In the genomic region with DNA sequence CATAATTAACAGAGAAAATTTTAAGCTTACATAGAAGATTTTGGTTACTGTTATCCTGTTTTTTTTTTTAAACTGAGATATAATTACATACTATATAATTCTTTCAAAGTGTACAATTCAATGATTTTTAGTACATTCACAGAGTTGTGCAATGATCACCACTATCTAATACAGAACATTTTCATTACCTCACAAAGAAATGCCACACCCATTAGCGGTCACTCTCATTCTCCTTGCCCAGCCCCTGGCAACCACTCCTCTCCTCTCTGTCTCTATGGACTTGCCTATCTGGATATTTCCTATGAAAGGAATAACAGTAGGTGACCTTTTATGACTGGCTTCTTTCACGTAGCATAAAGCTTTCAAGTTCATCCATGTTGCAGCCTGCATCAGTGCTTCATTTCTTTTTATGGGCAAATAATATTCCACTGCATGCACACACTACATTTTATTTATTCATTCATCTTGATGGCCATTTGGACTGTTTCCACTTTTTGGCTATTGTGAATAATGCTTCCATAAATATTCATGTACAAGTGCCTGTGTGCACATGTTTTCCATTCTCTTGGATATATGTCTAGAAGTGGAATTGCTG, we compare ENCODE assay signal across 30 cellular contexts. TPM values are rescaled to one million over a fixed set of nuclear protein-coding genes. Genes with fewer than 3 reads are reported as not detected.
DNase-seq lines count a peak whose midpoint lies in the region; ATAC-seq and TF ChIP-seq lines count a peak whose summit lies in the region.
"Had no signal": no experiment of that assay in that cellular context is flagged by ENCODE, and none has a peak within 500 bp of the region (broad histone marks: within the 10 kb centered on the region; RNA-seq: fewer than 3 reads in every experiment).

No MANE protein-coding gene starts in this region.

- DNase-seq in GM23248 = peak; percentile 44
- no peak for DNase-seq in mammary epithelial cell
- DNase-seq in fibroblast of pulmonary artery (ENCODE audit: low read depth) = peak; percentile 24
- no peak for DNase-seq in stomach
- DNase-seq in activated CD4-positive, alpha-beta T cell treated with anti-CD3 and anti-CD28 coated beads for 48 hours = no peak
- DNase-seq in T-helper 2 cell = no peak
- DNase-seq: activated CD4-positive, alpha-beta memory T cell treated with anti-CD3 and anti-CD28 coated beads for 36 hours; activated CD8-positive, alpha-beta memory T cell treated with anti-CD3 and anti-CD28 coated beads, Interleukin-2, amount 50 U/mL, for 48 hours; activated naive CD4-positive, alpha-beta T cell treated with anti-CD3 and anti-CD28 coated beads, Interleukin-2, amount 50 U/mL, for 16 hours; anterior cingulate cortex; cerebellar nuclear complex; COR-L47; DMS79; naive thymus-derived CD8-positive, alpha-beta T cell; NCI-H1417 treated with DMSO at 0.1 percent for 48 hours; NCI-H2081; NCI-H2227 treated with DMSO at 0.1 percent for 48 hours; NCI-H69; nucleus accumbens; stimulated activated CD4-positive, alpha-beta T cell treated with anti-CD3 and anti-CD28 coated beads, Interleukin-1b, Interleukin-23, amount 100 ng/mL, for 48 hours; stimulated activated CD8-positive, alpha-beta memory T cell treated with anti-CD3 and anti-CD28 coated beads, Interleukin-4, amount 100 ng/mL, for 48 hours; stimulated activated naive CD8-positive, alpha-beta T cell treated with anti-CD3 and anti-CD28 coated beads, Interleukin-15, amount 100 ng/mL, for 72 hours; T-cell; upper lobe of right lung had no signal

- TSS peak; percentile 10 for BruUV-seq in mammary epithelial cell (replicated peaks; lab: Mats Ljungman, UMichigan)

- no peak for TF ChIP-seq EP300 in stomach (IDR thresholded peaks at IDR 0.05)

- TF ChIP-seq CTCF in mammary epithelial cell (conservative IDR thresholded peaks at IDR 0.05 in 1 of 2, IDR thresholded peaks at IDR 0.05 in 1 of 2; ENCODE audit: extremely low read depth in 1 of 2, insufficient read depth in 1 of 2, low read depth in 1 of 2, low read length in 2 of 2) = no peak
- no peak for TF ChIP-seq CTCF in fibroblast of pulmonary artery (IDR thresholded peaks at IDR 0.05; ENCODE audit: low read length, missing control alignments)
- TF ChIP-seq CTCF in stomach (IDR thresholded peaks at IDR 0.05) = no peak

- peaks cover 85% of the 10 kb centered on the region for H3K79me2 ChIP-seq in GM23248 (ENCODE audit: insufficient read depth)
- H3K79me2 ChIP-seq in mammary epithelial cell (ENCODE audit: insufficient read depth, low read length) = peaks cover 53% of the 10 kb centered on the region

- H3K27me3 ChIP-seq in GM23248 (replicated peaks; ENCODE audit: insufficient read depth) (no peaks in the 10 kb centered on the region), mammary epithelial cell (ENCODE audit: insufficient read depth, low read length) (no peaks in the 10 kb centered on the region), stomach (no peaks in the 10 kb centered on the region)
- H3K27me3 ChIP-seq: BLaER1 treated with 17β-estradiol and CSF1 and Interleukin-3, amounts not matched to agents 10 nM and 100 nM; upper lobe of right lung had no signal

- intact Hi-C loops in mammary epithelial cell (cut with micrococcal nuclease) = no loop called here
- intact Hi-C loops in stomach (cut with DNase I; ENCODE audit: low total_unique reads) = no loop called here

- WGBS in GM23248 (ENCODE audit: low coverage in 1 of 2, low lambda C conversion rate in 2 of 2, missing lambda C conversion rate in 2 of 2), 2 experiments = 63 to 66% methylated on average over 2 of the region's 2 CpGs
- 100% methylated on average over 2 of the region's 2 CpGs for WGBS in mammary epithelial cell (ENCODE audit: low coverage, missing lambda C conversion rate)
- WGBS in stomach, 5 donors = 80 to 91% (median 89%) methylated on average over 2 of the region's 2 CpGs

- H3K36me3 ChIP-seq in GM23248 (ENCODE audit: low read depth) (peaks cover 24% of the 10 kb centered on the region; the same call in 1 of the 2 replicates), mammary epithelial cell (ENCODE audit: insufficient read depth, low read length) (peaks cover 13% of the 10 kb centered on the region), stomach (peaks cover 16 to 59% (median 59%) of the 10 kb centered on the region in 4 donors)

- no peak for ATAC-seq in HG02840 (IDR thresholded peaks at IDR 0.05; ENCODE audit: low FRiP score, unreplicated experiment)
- ATAC-seq: HCT116; naive thymus-derived CD8-positive, alpha-beta T cell; stimulated activated naive CD8-positive, alpha-beta T cell treated with anti-CD3 and anti-CD28 coated beads, Interleukin-15, amount 100 ng/mL, for 72 hours; T-cell; upper lobe of right lung had no signal

- CTCF ChIA-PET in mammary epithelial cell (lab: Charles Lee; ENCODE audit: low non-redundant PET) = no interaction called here

- no peak overlapping the region for H2AFZ ChIP-seq in GM23248
- H2AFZ ChIP-seq in mammary epithelial cell (ENCODE audit: low read depth, low read length) = no peak overlapping the region

- no peak for TF ChIP-seq POLR2A in stomach (IDR thresholded peaks at IDR 0.05)

- dilution Hi-C loops in mammary epithelial cell (cut with HindIII; ENCODE audit: low sequenced_read_pairs) = loop anchor here (5.0 kb wide), 1 partner anchor 37 kb away; no protein-coding TSS in a partner anchor

- H4K20me1 ChIP-seq in GM23248 (ENCODE audit: insufficient read depth) (no peaks in the 10 kb centered on the region), mammary epithelial cell (ENCODE audit: insufficient read depth, low read length) (peaks cover 1% of the 10 kb centered on the region)

- H3F3A ChIP-seq in GM23248 (ENCODE audit: insufficient read depth) = peaks cover 32% of the 10 kb centered on the region

- no peak overlapping the region for H3K9ac ChIP-seq in GM23248
- no peak overlapping the region for H3K9ac ChIP-seq in mammary epithelial cell (ENCODE audit: insufficient read depth, low read length)
- H3K9ac ChIP-seq: BLaER1 treated with 17β-estradiol and CSF1 and Interleukin-3, amounts not matched to agents 10 nM and 100 nM; KMS-11 had no signal

- H3K9me2 ChIP-seq in GM23248 (ENCODE audit: insufficient read depth) = no peaks in the 10 kb centered on the region

- H3K27ac ChIP-seq in GM23248 (no peak overlapping the region), mammary epithelial cell (ENCODE audit: insufficient read depth, low read depth, low read length) (no peak overlapping the region), stomach (peak overlapping the region in 3 of 5 donors; percentile 73 to 86 (median 79))
- H3K27ac ChIP-seq: BLaER1 treated with 17β-estradiol and CSF1 and Interleukin-3, amounts not matched to agents 10 nM and 100 nM; epithelial cell of prostate; KMS-11 had no signal

- in situ Hi-C loops in GM23248 (cut with MboI) (no loop called here), mammary epithelial cell (cut with MboI; ENCODE audit: low sequenced_read_pairs in 2 of 2) (no loop called here)

- no peaks in the 10 kb centered on the region for H3K9me3 ChIP-seq in GM23248 (ENCODE audit: low read depth)
- no peaks in the 10 kb centered on the region for H3K9me3 ChIP-seq in mammary epithelial cell (replicated peaks; ENCODE audit: insufficient read depth, low read length)
- H3K9me3 ChIP-seq in stomach = no peaks in the 10 kb centered on the region
- H3K9me3 ChIP-seq: BLaER1 treated with 17β-estradiol and CSF1 and Interleukin-3, amounts not matched to agents 10 nM and 100 nM; upper lobe of right lung had no signal

- H3K4me2 ChIP-seq in GM23248 (ENCODE audit: unreplicated experiment) (no peak overlapping the region), mammary epithelial cell (ENCODE audit: insufficient read depth, low read depth, low read length) (no peak overlapping the region)
- H3K4me2 ChIP-seq: BLaER1 treated with 17β-estradiol and CSF1 and Interleukin-3, amounts not matched to agents 10 nM and 100 nM; KMS-11; smooth muscle cell had no signal

- H3K4me1 ChIP-seq in GM23248 (ENCODE audit: insufficient read depth) (peaks cover 28% of the 10 kb centered on the region), mammary epithelial cell (ENCODE audit: insufficient read depth, low read length) (no peaks in the 10 kb centered on the region), stomach (peaks cover 0 to 35% (median 17%) of the 10 kb centered on the region in 4 donors)

- no peak overlapping the region for H3K4me3 ChIP-seq in GM23248
- H3K4me3 ChIP-seq in mammary epithelial cell (replicated peaks in 1 of 3; ENCODE audit: insufficient read depth in 1 of 3, low read depth in 2 of 3, low read length in 3 of 3) = no peak overlapping the region
- H3K4me3 ChIP-seq in fibroblast of pulmonary artery (replicated peaks; ENCODE audit: low read depth, low read length) = no peak overlapping the region
- H3K4me3 ChIP-seq in stomach = no peak overlapping the region
- H3K4me3 ChIP-seq: BLaER1 treated with 17β-estradiol and CSF1 and Interleukin-3, amounts not matched to agents 10 nM and 100 nM; smooth muscle cell; upper lobe of right lung had no signal

RNA-seq across cellular contexts. Expression of a gene that starts 26.6 kb away (rescaled TPM):
- 13.2 and 24.2 TPM in 2 replicates for total RNA-seq in GM23248 (2014; rRNA removed; shearing (Covaris generic))
- polyA plus RNA-seq in GM23248 (2016; fragmentation: Nextera tagmentation; extraction: Ambion mirVana) (2.6 and 3.0 TPM in 2 replicates), mammary epithelial cell (22.5 TPM), stomach (1 to 10 TPM; 5.9 to 9.5 (median 8.2) TPM)
- total RNA-seq in mammary epithelial cell (10 to 100 TPM; 20.8 to 21.0 TPM), stomach (10 to 100 TPM in 3 of 5 donors, 1 to 10 TPM in 1, under 1 TPM in 1; 0.29 to 33.8 (median 18.4) TPM)
- polyA minus RNA-seq in mammary epithelial cell = 25.2 TPM

RNA-seq across cellular contexts. Expression of a gene that starts 26.7 kb away (rescaled TPM):
- 6.3 and 7.6 TPM in 2 replicates for total RNA-seq in GM23248 (2014; rRNA removed; shearing (Covaris generic))
- polyA plus RNA-seq in GM23248 (2016; fragmentation: Nextera tagmentation; extraction: Ambion mirVana) = 3.3 and 3.5 TPM in 2 replicates
- total RNA-seq in mammary epithelial cell = 10 to 100 TPM; 13.3 to 15.4 TPM
- polyA plus RNA-seq in mammary epithelial cell = 13.5 TPM
- polyA minus RNA-seq in mammary epithelial cell = 37.0 TPM
- total RNA-seq in stomach = 10 to 100 TPM in 2 of 5 donors, 1 to 10 TPM in 2, not detected in 1; 4.1 to 16.8 (median 8.5) TPM
- polyA plus RNA-seq in stomach = 1 to 10 TPM; 1.5 to 1.7 (median 1.5) TPM

RNA-seq across cellular contexts. Expression of a gene that starts 40.8 kb away (rescaled TPM):
- 19.0 and 25.2 TPM in 2 replicates for total RNA-seq in GM23248 (2014; rRNA removed; shearing (Covaris generic))
- polyA plus RNA-seq in GM23248 (2016; fragmentation: Nextera tagmentation; extraction: Ambion mirVana) (7.4 and 7.6 TPM in 2 replicates), mammary epithelial cell (10.2 TPM), stomach (1 to 10 TPM; 2.7 to 7.1 (median 3.2) TPM)
- total RNA-seq in mammary epithelial cell (10 to 100 TPM; 20.2 to 22.7 TPM), stomach (10 to 100 TPM in 4 of 5 donors, 1 to 10 TPM in 1; 3.5 to 24.2 (median 19.7) TPM)
- polyA minus RNA-seq in mammary epithelial cell = 10.1 TPM

Comparison
In these comparisons a context has a peak if more than half of its experiments do, and no peak if none do; other contexts are left out.
1. DNase-seq: peak in GM23248 (single experiment) and fibroblast of pulmonary artery (single experiment); none in mammary epithelial cell (single experiment), stomach (single experiment), activated CD4-positive, alpha-beta T cell treated with anti-CD3 and anti-CD28 coated beads for 48 hours (single experiment) and T-helper 2 cell (0 of 5).
2. H3K27ac ChIP-seq: peak in stomach (3 of 5); none in GM23248 (single experiment) and mammary epithelial cell (single experiment).